Comparison of ENCODE assay signal across 13 cellular contexts in the genomic region with DNA sequence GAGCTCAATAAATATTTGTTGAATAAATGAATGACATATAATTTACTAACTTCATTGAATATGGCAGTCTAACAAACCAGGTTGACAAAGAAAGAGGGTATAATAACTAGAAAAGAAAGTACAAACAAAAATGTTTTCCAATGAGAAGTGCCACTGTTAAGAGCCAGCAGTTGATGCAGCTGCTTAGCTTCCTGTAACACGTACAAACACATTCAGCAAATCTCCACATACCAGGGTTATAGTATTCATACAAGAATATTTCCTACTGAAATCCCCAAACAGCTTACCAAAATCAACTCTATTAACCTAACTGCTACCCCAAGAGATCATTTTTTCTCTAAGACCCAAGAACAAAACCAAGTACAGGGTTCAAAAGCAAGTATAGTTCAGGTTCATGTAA.
DNase-seq lines count a peak whose midpoint lies in the region; ATAC-seq, FAIRE-seq and TF ChIP-seq lines count a peak whose summit lies in the region.
"Had no signal": no experiment of that assay in that cellular context is flagged by ENCODE, and none has a peak within 500 bp of the region (broad histone marks: within the 10 kb centered on the region; RNA-seq: fewer than 3 reads in every experiment).

No MANE protein-coding gene starts in this region.

- WGBS in transverse colon (ENCODE audit: low coverage in 1 of 2), 2 donors: 57% methylated on average over 1 of the region's 1 CpG; no CpG with 5 or more reads in 1 of the 2 donors

- no peak for TF ChIP-seq EP300 in transverse colon (IDR thresholded peaks at IDR 0.05; ENCODE audit: low read depth)

- H3K36me3 ChIP-seq in endothelial cell of umbilical vein (ENCODE audit: control insufficient read depth in 2 of 2, extremely low read depth in 1 of 2, insufficient read depth in 2 of 2, low read length in 2 of 2) (no peaks in the 10 kb centered on the region), muscle layer of duodenum (ENCODE audit: control insufficient read depth in 1 of 2, insufficient read depth in 2 of 2, low read length in 2 of 2) (peaks cover 0 to 7% of the 10 kb centered on the region in 2 donors), transverse colon (no peaks in the 10 kb centered on the region)

- peaks cover 44% of the 10 kb centered on the region for H3K4me1 Mint-ChIP-seq in activated CD4-positive, alpha-beta memory T cell treated with anti-CD3 and anti-CD28 coated beads for 36 hours (ENCODE audit: low read depth)
- peaks cover 9% of the 10 kb centered on the region for H3K4me1 Mint-ChIP-seq in activated CD4-positive, alpha-beta memory T cell treated with anti-CD3 and anti-CD28 coated beads, Interleukin-2, amount 10 ng/mL, durations not matched to agents 7 days and 5 days

- no peak overlapping the region for H3K4me2 ChIP-seq in endothelial cell of umbilical vein (ENCODE audit: insufficient read depth, low read length)

- in situ Hi-C loops in transverse colon (cut with MboI; ENCODE audit: low pct_ligation_motif_present in 1 of 4, low pct_unique_long_range_greater_than_20kb in 1 of 4, low sequenced_read_pairs in 3 of 4): no loop called here

- no peaks in the 10 kb centered on the region for H3K9me1 ChIP-seq in endothelial cell of umbilical vein (replicated peaks; ENCODE audit: control insufficient read depth, extremely low read depth, insufficient read depth, low read length)

- no peaks in the 10 kb centered on the region for H3K79me2 ChIP-seq in endothelial cell of umbilical vein (ENCODE audit: control insufficient read depth, insufficient read depth, low read length)

- BruUV-seq in endothelial cell of umbilical vein (replicated peaks; lab: Mats Ljungman, UMichigan): no TSS peak

- CTCF ChIA-PET in activated CD4-positive, alpha-beta memory T cell treated with anti-CD3 and anti-CD28 coated beads for 36 hours (lab: Charles Lee): interaction anchor here (1.8 kb wide), 1 partner anchor 59 kb away, joined by 8 read pairs; no protein-coding TSS in a partner anchor
- CTCF ChIA-PET in activated CD4-positive, alpha-beta memory T cell treated with anti-CD3 and anti-CD28 coated beads, Interleukin-2, amount 10 ng/mL, durations not matched to agents 7 days and 5 days (lab: Charles Lee): interaction anchor here (1.2 kb wide), 1 partner anchor 9 kb away, joined by 4 read pairs; no protein-coding TSS in a partner anchor
- CTCF ChIA-PET in endothelial cell of umbilical vein (lab: Charles Lee): interaction anchor here (0.7 to 1.5 kb wide), 4 partner anchors 9 to 59 kb away, joined by 3 read pairs; no protein-coding TSS in a partner anchor

- H3K4me3 Mint-ChIP-seq in activated CD4-positive, alpha-beta memory T cell treated with anti-CD3 and anti-CD28 coated beads for 36 hours: no peak overlapping the region
- no peak overlapping the region for H3K4me3 Mint-ChIP-seq in activated CD4-positive, alpha-beta memory T cell treated with anti-CD3 and anti-CD28 coated beads, Interleukin-2, amount 10 ng/mL, durations not matched to agents 7 days and 5 days
- H3K4me3 Mint-ChIP-seq: central memory CD8-positive, alpha-beta T cell; T-helper 2 cell treated with Interferon-gamma antibody and Interleukin-4, amounts not matched to agents 5 μg/mL and 100 μg/mL, for 36 hours had no signal

- ATAC-seq in HG02623 (IDR thresholded peaks at IDR 0.05; ENCODE audit: unreplicated experiment) (no peak), HG02973 (IDR thresholded peaks at IDR 0.05; ENCODE audit: unreplicated experiment) (no peak)

- H3K4me1 ChIP-seq in endothelial cell of umbilical vein (ENCODE audit: control insufficient read depth, extremely low read depth, insufficient read depth, low read length): peaks cover 2% of the 10 kb centered on the region
- peaks cover 10 to 17% of the 10 kb centered on the region in 2 donors for H3K4me1 ChIP-seq in muscle layer of duodenum (ENCODE audit: control insufficient read depth in 1 of 2, insufficient read depth in 2 of 2, low read length in 2 of 2)
- peaks cover 12 to 45% (median 18%) of the 10 kb centered on the region in 4 donors for H3K4me1 ChIP-seq in transverse colon

- POLR2A ChIA-PET in activated CD4-positive, alpha-beta memory T cell treated with anti-CD3 and anti-CD28 coated beads for 36 hours (lab: Charles Lee): no interaction called here
- POLR2A ChIA-PET in activated CD4-positive, alpha-beta memory T cell treated with anti-CD3 and anti-CD28 coated beads, Interleukin-2, amount 10 ng/mL, durations not matched to agents 7 days and 5 days (lab: Charles Lee): no interaction called here
- POLR2A ChIA-PET in endothelial cell of umbilical vein (lab: Charles Lee): interaction anchor here (0.6 kb wide), 1 partner anchor 472 kb away, joined by 5 read pairs; no protein-coding TSS in a partner anchor

- no peak for FAIRE-seq in endothelial cell of umbilical vein (lab: Jason Lieb, UNC)
- FAIRE-seq: A204.1, G401.6 had no signal

- H3K4me3 ChIP-seq in endothelial cell of umbilical vein (replicated peaks in 1 of 3; ENCODE audit: insufficient read depth in 1 of 3, low read depth in 1 of 3, low read length in 3 of 3): no peak overlapping the region
- no peak overlapping the region for H3K4me3 ChIP-seq in muscle layer of duodenum (ENCODE audit: low read depth in 1 of 2, low read length in 2 of 2)
- no peak overlapping the region for H3K4me3 ChIP-seq in transverse colon

- H4K20me1 ChIP-seq in endothelial cell of umbilical vein (replicated peaks; ENCODE audit: control insufficient read depth, extremely low read depth, insufficient read depth, low read length): no peaks in the 10 kb centered on the region

- H3K9ac ChIP-seq in endothelial cell of umbilical vein (replicated peaks; ENCODE audit: extremely low read depth, insufficient read depth, low read length): no peak overlapping the region

- no peaks in the 10 kb centered on the region for H3K9me3 Mint-ChIP-seq in activated CD4-positive, alpha-beta memory T cell treated with anti-CD3 and anti-CD28 coated beads for 36 hours
- no peaks in the 10 kb centered on the region for H3K9me3 Mint-ChIP-seq in activated CD4-positive, alpha-beta memory T cell treated with anti-CD3 and anti-CD28 coated beads, Interleukin-2, amount 10 ng/mL, durations not matched to agents 7 days and 5 days
- H3K9me3 Mint-ChIP-seq: central memory CD8-positive, alpha-beta T cell; T-helper 2 cell treated with Interferon-gamma antibody and Interleukin-4, amounts not matched to agents 5 μg/mL and 100 μg/mL, for 36 hours had no signal

- H3K27ac ChIP-seq in endothelial cell of umbilical vein (ENCODE audit: insufficient read depth, low read depth, low read length) (no peak overlapping the region), muscle layer of duodenum (ENCODE audit: low read length) (peak overlapping the region; percentile 83), transverse colon (peak overlapping the region; percentile 73 to 80 (median 78))

- dilution Hi-C loops in endothelial cell of umbilical vein (cut with MboI; ENCODE audit: extremely low pct_ligation_motif_present, low sequenced_read_pairs): no loop called here

- H3K27me3 ChIP-seq in endothelial cell of umbilical vein (ENCODE audit: control insufficient read depth in 2 of 2, insufficient read depth in 2 of 2, low read length in 2 of 2): no peaks in the 10 kb centered on the region
- no peaks in the 10 kb centered on the region for H3K27me3 ChIP-seq in muscle layer of duodenum (ENCODE audit: low read depth, low read length)
- H3K27me3 ChIP-seq in transverse colon: no peaks in the 10 kb centered on the region

- no peaks in the 10 kb centered on the region for H3K9me3 ChIP-seq in endothelial cell of umbilical vein (replicated peaks; ENCODE audit: control insufficient read depth, insufficient read depth, low read length)
- no peaks in the 10 kb centered on the region for H3K9me3 ChIP-seq in muscle layer of duodenum (ENCODE audit: control insufficient read depth in 1 of 2, low read length in 2 of 2)
- H3K9me3 ChIP-seq in transverse colon: no peaks in the 10 kb centered on the region

- H3K27ac Mint-ChIP-seq in activated CD4-positive, alpha-beta memory T cell treated with anti-CD3 and anti-CD28 coated beads for 36 hours: peak overlapping the region; percentile 14
- H3K27ac Mint-ChIP-seq in activated CD4-positive, alpha-beta memory T cell treated with anti-CD3 and anti-CD28 coated beads, Interleukin-2, amount 10 ng/mL, durations not matched to agents 7 days and 5 days: no peak overlapping the region
- H3K27ac Mint-ChIP-seq: T-helper 2 cell treated with Interferon-gamma antibody and Interleukin-4, amounts not matched to agents 5 μg/mL and 100 μg/mL, for 36 hours had no signal

- TF ChIP-seq CTCF in endothelial cell of umbilical vein (IDR thresholded peaks at IDR 0.05; ENCODE audit: extremely low read depth in 1 of 2, insufficient read depth in 1 of 2, low read depth in 1 of 2, low read length in 2 of 2) (no peak), transverse colon (IDR thresholded peaks at IDR 0.05) (no peak)

- H3K36me3 Mint-ChIP-seq in activated CD4-positive, alpha-beta memory T cell treated with anti-CD3 and anti-CD28 coated beads for 36 hours: peaks cover 5% of the 10 kb centered on the region
- peaks cover 3% of the 10 kb centered on the region for H3K36me3 Mint-ChIP-seq in activated CD4-positive, alpha-beta memory T cell treated with anti-CD3 and anti-CD28 coated beads, Interleukin-2, amount 10 ng/mL, durations not matched to agents 7 days and 5 days (ENCODE audit: low read depth)

- intact Hi-C loops in activated CD4-positive, alpha-beta memory T cell treated with anti-CD3 and anti-CD28 coated beads for 36 hours (cut with micrococcal nuclease): loop anchor here (10.0 kb wide), 1 partner anchor 47 kb away; no protein-coding TSS in a partner anchor
- intact Hi-C loops in endothelial cell of umbilical vein (cut with micrococcal nuclease): no loop called here
- intact Hi-C loops in transverse colon (cut with DNase I; ENCODE audit: low total_unique reads): no loop called here

- TF ChIP-seq POLR2A in endothelial cell of umbilical vein (IDR thresholded peaks at IDR 0.05; ENCODE audit: low read depth, low read length): no peak
- no peak for TF ChIP-seq POLR2A in transverse colon (IDR thresholded peaks at IDR 0.05)

- H3K27me3 Mint-ChIP-seq in activated CD4-positive, alpha-beta memory T cell treated with anti-CD3 and anti-CD28 coated beads for 36 hours: no peaks in the 10 kb centered on the region
- H3K27me3 Mint-ChIP-seq in activated CD4-positive, alpha-beta memory T cell treated with anti-CD3 and anti-CD28 coated beads, Interleukin-2, amount 10 ng/mL, durations not matched to agents 7 days and 5 days: no peaks in the 10 kb centered on the region
- H3K27me3 Mint-ChIP-seq: central memory CD8-positive, alpha-beta T cell had no signal

- H2AFZ ChIP-seq in endothelial cell of umbilical vein (ENCODE audit: low read depth, low read length): no peak overlapping the region

- no peak for DNase-seq in activated CD4-positive, alpha-beta memory T cell treated with anti-CD3 and anti-CD28 coated beads for 36 hours
- no peak for DNase-seq in activated CD4-positive, alpha-beta memory T cell treated with anti-CD3 and anti-CD28 coated beads, Interleukin-2, amount 10 ng/mL, durations not matched to agents 7 days and 5 days
- peak; percentile 43 for DNase-seq in endothelial cell of umbilical vein (ENCODE audit: low read depth, low spot score)
- DNase-seq in transverse colon: no peak
- DNase-seq in globus pallidus (ENCODE audit: low spot score): no peak
- DNase-seq: activated CD8-positive, alpha-beta memory T cell treated with anti-CD3 and anti-CD28 coated beads, Interleukin-2, amount 50 U/mL, for 48 hours had no signal

TF ChIP-seq in endothelial cell of umbilical vein, 7 proteins besides CTCF, POLR2A, EP300 and RAD21 (continues in another document):
- no peak for TF ChIP-seq MYC (IDR thresholded peaks at IDR 0.05; ENCODE audit: low read depth, low read length)
